In the genomic region with DNA sequence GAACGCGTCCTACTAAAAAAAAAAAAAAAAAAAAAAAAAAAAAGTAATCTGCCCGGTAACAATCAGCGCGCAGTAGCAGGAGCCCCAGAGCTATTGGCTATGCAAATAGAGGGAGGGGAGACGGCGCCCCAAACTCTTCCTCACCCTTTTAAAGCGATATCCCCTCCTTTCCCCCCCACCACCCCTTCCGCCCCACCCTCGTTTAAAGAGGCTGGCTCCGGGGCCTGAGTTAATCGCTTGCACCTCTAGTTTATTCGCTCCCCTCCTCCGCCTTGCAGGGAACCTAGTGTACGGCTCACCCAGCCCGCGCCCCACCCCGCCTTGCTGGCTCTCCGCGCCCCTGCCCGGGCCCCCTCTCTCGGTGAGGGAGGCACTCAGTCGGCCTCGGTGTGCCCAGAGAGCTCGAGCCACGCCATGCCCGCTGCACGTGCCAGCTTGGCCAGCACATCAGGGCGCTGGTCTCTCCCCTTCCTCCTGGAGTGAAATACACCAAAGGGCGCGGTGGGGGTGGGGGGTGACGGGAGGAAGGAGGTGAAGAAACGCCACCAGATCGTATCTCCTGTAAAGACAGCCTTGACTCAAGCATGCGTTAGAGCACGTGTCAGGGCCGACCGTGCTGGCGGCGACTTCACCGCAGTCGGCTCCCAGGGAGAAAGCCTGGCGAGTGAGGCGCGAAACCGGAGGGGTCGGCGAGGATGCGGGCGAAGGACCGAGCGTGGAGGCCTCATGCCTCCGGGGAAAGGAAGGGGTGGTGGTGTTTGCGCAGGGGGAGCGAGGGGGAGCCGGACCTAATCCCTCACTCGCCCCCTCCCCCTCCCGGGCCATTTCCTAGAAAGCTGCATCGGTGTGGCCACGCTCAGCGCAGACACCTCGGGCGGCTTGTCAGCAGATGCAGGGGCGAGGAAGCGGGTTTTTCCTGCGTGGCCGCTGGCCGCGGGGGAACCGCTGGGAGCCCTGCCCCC, we compare ENCODE assay signal across 8 cellular contexts. TPM values are rescaled to one million over a fixed set of nuclear protein-coding genes. Genes with fewer than 3 reads are reported as not detected.
DNase-seq lines count a peak whose midpoint lies in the region; ATAC-seq and TF ChIP-seq lines count a peak whose summit lies in the region.

No MANE protein-coding gene starts in this region.

- TF ChIP-seq CTCF in hepatocyte (IDR thresholded peaks at IDR 0.05; ENCODE audit: poor library complexity): no peak
- TF ChIP-seq CTCF in retinal pigment epithelial cell (conservative IDR thresholded peaks at IDR 0.05; ENCODE audit: low read depth, low read length): no peak

- DNase-seq in NCI-H2171 treated with DMSO at 0.1 percent for 48 hours (lab: John Stamatoyannopoulos, UW) (peak; percentile 47), NCI-H2171 (lab: John Stamatoyannopoulos, UW) (no peak), SW 1271 (lab: John Stamatoyannopoulos, UW) (peak; percentile 61 to 75), amniotic epithelial cell (ENCODE audit: low read depth) (peak; percentile 59), hepatocyte (ENCODE audit: low spot score) (peak; percentile 87), retinal pigment epithelial cell (ENCODE audit: low read depth) (no peak), aorta (peak; percentile 88)

- H3K9me3 ChIP-seq in hepatocyte (ENCODE audit: low read depth): no peaks in the 10 kb centered on the region
- H3K9me3 ChIP-seq in aorta (ENCODE audit: control insufficient read depth, low read length): no peaks in the 10 kb centered on the region

- H3K4me3 ChIP-seq in hepatocyte: peak overlapping the region; percentile 40
- peak overlapping the region; percentile 46 for H3K4me3 ChIP-seq in retinal pigment epithelial cell (ENCODE audit: low read length)
- peak overlapping the region in 1 of 2 donors; percentile 49 for H3K4me3 ChIP-seq in aorta (ENCODE audit: low read length in 2 of 2)

- peak overlapping the region; percentile 88 for H3K4me2 ChIP-seq in hepatocyte

- intact Hi-C loops in aorta (cut with DNase I): no loop called here

- H3K4me1 ChIP-seq in hepatocyte (ENCODE audit: insufficient read depth) (peaks cover 27% of the 10 kb centered on the region), aorta (ENCODE audit: control insufficient read depth in 1 of 2, insufficient read depth in 2 of 2, low read length in 2 of 2) (peaks cover 0 to 2% of the 10 kb centered on the region in 2 donors)

- H3K27ac ChIP-seq in hepatocyte (peak overlapping the region; percentile 96), aorta (ENCODE audit: low read depth in 1 of 2, low read length in 2 of 2) (no peak overlapping the region)

- H3K36me3 ChIP-seq in hepatocyte (replicated peaks; ENCODE audit: insufficient read depth, low read depth): no peaks in the 10 kb centered on the region
- no peaks in the 10 kb centered on the region for H3K36me3 ChIP-seq in aorta (ENCODE audit: control insufficient read depth in 1 of 2, insufficient read depth in 2 of 2, low read length in 1 of 2)

- peak; percentile 31 for ATAC-seq in HG03108 (IDR thresholded peaks at IDR 0.05; ENCODE audit: unreplicated experiment)
- ATAC-seq in aorta (ENCODE audit: low FRiP score): peak; percentile 49

- 2% methylated on average over 39 of the region's 70 CpGs for WGBS in hepatocyte (ENCODE audit: low lambda C conversion rate, missing lambda C conversion rate)
- 1% methylated on average over 62 to 70 of the region's 70 CpGs for WGBS in aorta, 2 donors

- H3K27me3 ChIP-seq in hepatocyte (peaks cover 7% of the 10 kb centered on the region), aorta (ENCODE audit: control insufficient read depth in 1 of 2, insufficient read depth in 2 of 2, low read length in 1 of 2) (no peaks in the 10 kb centered on the region)

- H3K9me2 ChIP-seq in hepatocyte (replicated peaks; ENCODE audit: insufficient read depth): no peaks in the 10 kb centered on the region

- peaks cover 33% of the 10 kb centered on the region for H3K79me2 ChIP-seq in hepatocyte

- H2AFZ ChIP-seq in hepatocyte: peak overlapping the region; percentile 57

- peaks cover 3% of the 10 kb centered on the region for H4K20me1 ChIP-seq in hepatocyte (ENCODE audit: insufficient read depth, poor library complexity, severe bottlenecking)

RNA-seq across cellular contexts. Expression of a gene that starts 1.3 kb away (rescaled TPM):
- 232 and 250 TPM in 2 replicates for total RNA-seq in hepatocyte
- polyA plus RNA-seq in hepatocyte: 131 and 157 TPM in 2 replicates
- total RNA-seq in aorta: 100 to 1,000 TPM; 135 to 170 TPM
- 10 to 100 TPM; 17.1 to 18.9 TPM for polyA plus RNA-seq in aorta

RNA-seq across cellular contexts. Expression of a gene that starts 48.7 kb away (rescaled TPM):
- total RNA-seq in hepatocyte (6.9 and 7.9 TPM in 2 replicates), aorta (10 to 100 TPM in 1 of 2 donors, 1 to 10 TPM in 1; 7.2 to 10.5 TPM)
- polyA plus RNA-seq in hepatocyte (9.8 and 12.3 TPM in 2 replicates), aorta (1 to 10 TPM; 2.9 to 4.6 TPM)

Comparison
In these comparisons a context has a peak if more than half of its experiments do, and no peak if none do; other contexts are left out.
1. DNase-seq: peak in NCI-H2171 treated with DMSO at 0.1 percent for 48 hours (single experiment), SW 1271 (2 of 2), amniotic epithelial cell (single experiment), hepatocyte (single experiment) and aorta (2 of 2); none in NCI-H2171 (single experiment) and retinal pigment epithelial cell (single experiment).